Comparison of ENCODE assay signal across 1 cellular context in genomic region chr5:157651011-157651611, GRCh38.
TF ChIP-seq lines count a peak whose summit lies in the region.

No MANE protein-coding gene starts in this region.

TF ChIP-seq in H1, 55 proteins besides CTCF, POLR2A, EP300 and RAD21:
- TF ChIP-seq E2F6 (IDR thresholded peaks at IDR 0.05) (no peak), RNF2 (IDR thresholded peaks at IDR 0.05; ENCODE audit: borderline replicate concordance, low read depth, low read length, missing control alignments, poor library complexity, severe bottlenecking) (no peak), BCL11A (IDR thresholded peaks at IDR 0.05; ENCODE audit: low read depth in 2 of 2, low read length in 2 of 2) (no peak)
